8 cellular contexts compared by ENCODE assay signal in genomic region chr2:40646642-40647041, GRCh38.
"Had no signal": no experiment of that assay in that cellular context is flagged by ENCODE, and none has a peak within 500 bp of the region (broad histone marks: within the 10 kb centered on the region; RNA-seq: fewer than 3 reads in every experiment).

No MANE protein-coding gene starts in this region.

- FAIRE-seq: HepG2, HTR-8/SVneo, K562 had no signal

- DNase-seq: IMR-90, KBM-7, KG1 had no signal

- ATAC-seq: HepG2, K562 had no signal

- H3K27ac ChIP-seq: HL-60, KMS-11 had no signal

- H3K4me3 ChIP-seq: K562 had no signal

- H3K4me2 ChIP-seq: KMS-11 had no signal
